8 cellular contexts compared by ENCODE assay signal in the genomic region with DNA sequence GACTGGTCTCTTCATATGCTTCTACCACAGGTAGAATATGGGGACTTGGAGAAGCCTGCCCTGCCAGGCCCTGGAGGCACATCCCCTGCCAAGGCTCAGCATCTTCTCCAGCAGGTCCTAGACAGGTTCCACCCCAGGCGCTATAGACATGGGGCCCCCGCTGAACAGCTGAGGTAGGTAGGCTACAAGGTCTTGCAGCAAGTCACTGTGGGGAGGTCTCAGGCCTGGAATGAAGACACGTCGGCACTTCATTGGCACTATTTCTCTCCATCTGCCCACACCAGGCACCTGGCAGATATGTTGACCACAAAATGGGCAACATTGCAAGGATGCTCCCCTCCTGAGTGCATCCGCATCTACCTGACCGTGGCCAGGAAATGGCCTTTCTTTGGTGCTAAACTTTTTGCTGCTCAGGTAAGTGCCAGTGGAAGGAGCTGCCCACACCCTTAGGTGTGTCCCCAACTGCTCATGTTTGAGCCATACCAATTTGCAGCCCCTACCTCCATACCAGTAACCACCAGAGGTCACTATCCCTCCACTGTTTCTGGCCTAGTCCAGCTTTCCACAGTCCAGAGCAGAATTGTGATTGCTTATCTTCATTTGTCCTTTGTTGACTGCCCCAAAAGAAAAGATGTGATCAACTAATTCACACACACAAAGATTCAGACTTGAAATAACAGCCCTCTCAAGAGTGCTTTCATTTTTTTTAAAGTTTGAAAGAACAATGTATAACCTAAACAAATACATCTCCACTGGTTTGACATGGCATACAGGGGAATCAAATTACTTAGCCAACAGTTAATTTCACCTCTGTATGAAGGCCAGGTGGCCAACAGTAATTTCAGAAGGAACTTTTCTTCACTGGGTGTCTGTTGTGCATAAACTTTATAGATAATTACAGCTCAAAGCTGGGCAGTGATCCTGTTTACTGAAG. TPM values are rescaled to one million over a fixed set of nuclear protein-coding genes. Genes with fewer than 3 reads are reported as not detected.
DNase-seq lines count a peak whose midpoint lies in the region; ATAC-seq and TF ChIP-seq lines count a peak whose summit lies in the region.

No MANE protein-coding gene starts in this region.

- H3K36me3 ChIP-seq in OCI-LY7 (ENCODE audit: insufficient read depth, low read length) (no peaks in the 10 kb centered on the region), breast epithelium (peaks cover 6% of the 10 kb centered on the region), thyroid gland (peaks cover 48 to 87% of the 10 kb centered on the region in 2 donors)

- POLR2A ChIA-PET in OCI-LY7 (lab: Charles Lee) = interaction anchor here (0.7 to 1.3 kb wide), 3 partner anchors 24 to 120 kb away, joined by 3 to 11 read pairs (median 6); partner anchors contain the start of gene RDH12

- CTCF ChIA-PET in OCI-LY7 (lab: Charles Lee; ENCODE audit: unreplicated experiment) = interaction anchor here (0.9 to 3.8 kb wide), 3 partner anchors 35 to 121 kb away, joined by 3 to 14 read pairs (median 5); partner anchors contain the start of gene ARG2

- H3K27me3 ChIP-seq in breast epithelium (no peaks in the 10 kb centered on the region), thyroid gland (no peaks in the 10 kb centered on the region)

- peak; percentile 75 to 82 for ATAC-seq in activated T-cell treated with anti-CD3 and anti-CD28 coated beads, Interleukin-2, amount 50 U/mL, for 72 hours (replicated peaks in 1 of 2)
- no peak for ATAC-seq in GM18861 (IDR thresholded peaks at IDR 0.05; ENCODE audit: unreplicated experiment)

- H3K9me3 Mint-ChIP-seq in activated T-cell treated with anti-CD3 and anti-CD28 coated beads, Interleukin-2, amount 50 U/mL, for 72 hours = no peaks in the 10 kb centered on the region
- H3K9me3 Mint-ChIP-seq in activated T-cell treated with anti-CD3 and anti-CD28 coated beads, Interleukin-2, amount 50 U/mL, for 24 hours = no peaks in the 10 kb centered on the region
- H3K9me3 Mint-ChIP-seq in HFFc6 = no peaks in the 10 kb centered on the region

- no peaks in the 10 kb centered on the region for H3K27me3 Mint-ChIP-seq in activated T-cell treated with anti-CD3 and anti-CD28 coated beads, Interleukin-2, amount 50 U/mL, for 72 hours (ENCODE audit: low read depth)
- no peaks in the 10 kb centered on the region for H3K27me3 Mint-ChIP-seq in activated T-cell treated with anti-CD3 and anti-CD28 coated beads, Interleukin-2, amount 50 U/mL, for 24 hours
- H3K27me3 Mint-ChIP-seq in HFFc6 (ENCODE audit: insufficient read depth) = peaks cover 4% of the 10 kb centered on the region

- peak overlapping the region; percentile 54 for H3K27ac Mint-ChIP-seq in activated T-cell treated with anti-CD3 and anti-CD28 coated beads, Interleukin-2, amount 50 U/mL, for 72 hours
- H3K27ac Mint-ChIP-seq in activated T-cell treated with anti-CD3 and anti-CD28 coated beads, Interleukin-2, amount 50 U/mL, for 24 hours = no peak overlapping the region
- no peak overlapping the region for H3K27ac Mint-ChIP-seq in HFFc6

- H3K36me3 Mint-ChIP-seq in activated T-cell treated with anti-CD3 and anti-CD28 coated beads, Interleukin-2, amount 50 U/mL, for 72 hours (ENCODE audit: insufficient read depth in 2 of 2) = no peaks in the 10 kb centered on the region
- H3K36me3 Mint-ChIP-seq in activated T-cell treated with anti-CD3 and anti-CD28 coated beads, Interleukin-2, amount 50 U/mL, for 24 hours (ENCODE audit: low read depth) = peaks cover 19% of the 10 kb centered on the region
- no peaks in the 10 kb centered on the region for H3K36me3 Mint-ChIP-seq in HFFc6 (ENCODE audit: low read depth)

- H3K27ac ChIP-seq in OCI-LY7 (ENCODE audit: low read depth, low read length, poor library complexity, severe bottlenecking) (no peak overlapping the region), breast epithelium (no peak overlapping the region), thyroid gland (no peak overlapping the region)

- WGBS in thyroid gland, 2 donors = 91 to 100% methylated on average over 6 of the region's 6 CpGs

- H3K79me2 ChIP-seq in OCI-LY7 (ENCODE audit: insufficient read depth, low read depth, low read length) = no peaks in the 10 kb centered on the region

- TF ChIP-seq CTCF in HFFc6 (IDR thresholded peaks at IDR 0.05) (peak; percentile 88), OCI-LY7 (conservative IDR thresholded peaks at IDR 0.05; ENCODE audit: low read length) (peak; percentile 85), breast epithelium (IDR thresholded peaks at IDR 0.05) (peak in 2 of 3 donors; percentile 39 to 55), thyroid gland (IDR thresholded peaks at IDR 0.05) (peak in 4 of 6 experiments; percentile 39 to 65 (median 61))

- H4K20me1 ChIP-seq in OCI-LY7 (ENCODE audit: insufficient read depth, low read length) = no peaks in the 10 kb centered on the region

- intact Hi-C loops in OCI-LY7 (cut with micrococcal nuclease; ENCODE audit: unreplicated experiment) = loop anchor here (1.0 kb wide), 3 partner anchors 34 to 120 kb away; no protein-coding TSS in a partner anchor
- intact Hi-C loops in breast epithelium (cut with DNase I; ENCODE audit: low total_unique reads) = no loop called here
- intact Hi-C loops in thyroid gland (cut with DNase I) = loop anchor here (5.0 kb wide), 1 partner anchor 88 kb away; the partner anchor contains the start of gene VTI1B

- H2AFZ ChIP-seq in OCI-LY7 (ENCODE audit: low read length) = no peak overlapping the region

- no peaks in the 10 kb centered on the region for H3K4me1 Mint-ChIP-seq in activated T-cell treated with anti-CD3 and anti-CD28 coated beads, Interleukin-2, amount 50 U/mL, for 72 hours (ENCODE audit: low read depth)
- H3K4me1 Mint-ChIP-seq in activated T-cell treated with anti-CD3 and anti-CD28 coated beads, Interleukin-2, amount 50 U/mL, for 24 hours (ENCODE audit: low read depth) = no peaks in the 10 kb centered on the region
- H3K4me1 Mint-ChIP-seq in HFFc6 (ENCODE audit: low read depth) = peaks cover 7% of the 10 kb centered on the region; the same call in 1 of the 2 replicates

- TF ChIP-seq POLR2A in breast epithelium (IDR thresholded peaks at IDR 0.05) (no peak), thyroid gland (IDR thresholded peaks at IDR 0.05) (peak in 1 of 2 donors; percentile 5)

- H3K4me2 ChIP-seq in OCI-LY7 (ENCODE audit: low read length) = no peak overlapping the region

- H3K4me1 ChIP-seq in OCI-LY7 (ENCODE audit: insufficient read depth, low read length, poor library complexity, severe bottlenecking) = no peaks in the 10 kb centered on the region
- H3K4me1 ChIP-seq in breast epithelium = no peaks in the 10 kb centered on the region
- H3K4me1 ChIP-seq in thyroid gland = peaks cover 0 to 9% of the 10 kb centered on the region in 2 donors

- DNase-seq in activated T-cell treated with anti-CD3 and anti-CD28 coated beads, Interleukin-2, amount 50 U/mL, for 72 hours = peak; percentile 35 to 45
- no peak for DNase-seq in activated T-cell treated with anti-CD3 and anti-CD28 coated beads, Interleukin-2, amount 50 U/mL, for 24 hours
- DNase-seq in HFFc6 = peak; percentile 43
- DNase-seq in OCI-LY7 (ENCODE audit: low spot score) = peak; percentile 64
- no peak for DNase-seq in breast epithelium (ENCODE audit: low spot score in 2 of 2)
- peak; percentile 54 for DNase-seq in kidney tubule cell (ENCODE audit: low spot score)
- peak; percentile 37 to 45 for DNase-seq in thyroid gland

- H3K4me3 ChIP-seq in OCI-LY7 (ENCODE audit: low read depth, low read length, poor library complexity, severe bottlenecking) (no peak overlapping the region), breast epithelium (no peak overlapping the region), thyroid gland (replicated peaks in 1 of 3) (no peak overlapping the region)

- H3K9me2 ChIP-seq in OCI-LY7 (ENCODE audit: insufficient read depth, low read length) = no peaks in the 10 kb centered on the region

- no peak overlapping the region for H3K4me3 Mint-ChIP-seq in activated T-cell treated with anti-CD3 and anti-CD28 coated beads, Interleukin-2, amount 50 U/mL, for 72 hours
- H3K4me3 Mint-ChIP-seq in activated T-cell treated with anti-CD3 and anti-CD28 coated beads, Interleukin-2, amount 50 U/mL, for 24 hours = no peak overlapping the region
- no peak overlapping the region for H3K4me3 Mint-ChIP-seq in HFFc6

- no TSS peak for BruUV-seq in OCI-LY7 (replicated peaks; lab: Mats Ljungman, UMichigan)

- H3K9me3 ChIP-seq in OCI-LY7 (ENCODE audit: low read length) (no peaks in the 10 kb centered on the region), breast epithelium (no peaks in the 10 kb centered on the region), thyroid gland (no peaks in the 10 kb centered on the region)

RNA-seq across cellular contexts. Expression of gene PIGH, which starts 16.1 kb away (rescaled TPM):
- total RNA-seq in activated T-cell treated with anti-CD3 and anti-CD28 coated beads, Interleukin-2, amount 50 U/mL, for 72 hours = 10 to 100 TPM; 19.7 to 30.4 TPM
- total RNA-seq in HFFc6 (2021; fragmentation: NEBNext Ultra II Directional; extraction: Animal tissue kit (Norgen Biotek cat#: 25700)) = 1 to 10 TPM; 6.3 to 9.3 (median 7.8) TPM
- total RNA-seq in OCI-LY7 (2014; rRNA removed; shearing (Covaris generic)) = 19.7 and 23.0 TPM in 2 replicates
- total RNA-seq in OCI-LY7 (2022) (12.0 and 15.5 TPM in 2 replicates), breast epithelium (10 to 100 TPM; 32.8 to 37.6 (median 33.8) TPM), thyroid gland (100 to 1,000 TPM in 1 of 4 donors, 10 to 100 TPM in 3; 43.0 to 103 (median 63.1) TPM)

RNA-seq across cellular contexts. Expression of gene ARG2, which starts 35.7 kb away (rescaled TPM):
- total RNA-seq in activated T-cell treated with anti-CD3 and anti-CD28 coated beads, Interleukin-2, amount 50 U/mL, for 72 hours = 10 to 100 TPM in 1 of 2 donors, 1 to 10 TPM in 1; 8.5 to 12.1 TPM
- total RNA-seq in HFFc6 (2021; fragmentation: NEBNext Ultra II Directional; extraction: Animal tissue kit (Norgen Biotek cat#: 25700)) = 1 to 10 TPM; 1.4 to 2.2 (median 1.9) TPM
- 2.9 and 4.2 TPM in 2 replicates for total RNA-seq in OCI-LY7 (2014; rRNA removed; shearing (Covaris generic))
- total RNA-seq in OCI-LY7 (2022) (2.0 and 3.4 TPM in 2 replicates), breast epithelium (1 to 10 TPM; 2.9 to 5.2 (median 4.4) TPM), thyroid gland (100 to 1,000 TPM in 2 of 4 donors, 10 to 100 TPM in 2; 76.1 to 160 (median 95.0) TPM)

RNA-seq across cellular contexts. Expression of gene PLEKHH1, which starts 50.9 kb away (rescaled TPM):
- 1 to 10 TPM; 1.0 to 1.2 TPM for total RNA-seq in activated T-cell treated with anti-CD3 and anti-CD28 coated beads, Interleukin-2, amount 50 U/mL, for 72 hours
- under 1 TPM; 0.10 to 0.28 (median 0.19) TPM for total RNA-seq in HFFc6 (2021; fragmentation: NEBNext Ultra II Directional; extraction: Animal tissue kit (Norgen Biotek cat#: 25700))
- total RNA-seq in OCI-LY7 (2014; rRNA removed; shearing (Covaris generic)) = not detected in 2 replicates
- total RNA-seq in OCI-LY7 (2022) = not detected in 2 replicates
- total RNA-seq in breast epithelium = 10 to 100 TPM in 2 of 3 donors, 1 to 10 TPM in 1; 2.9 to 18.9 (median 14.7) TPM
- total RNA-seq in thyroid gland = 100 to 1,000 TPM; 225 to 336 (median 241) TPM

Comparison
In these comparisons a context has a peak if more than half of its experiments do, and no peak if none do; other contexts are left out.
1. DNase-seq: peak in activated T-cell treated with anti-CD3 and anti-CD28 coated beads, Interleukin-2, amount 50 U/mL, for 72 hours (2 of 2), HFFc6 (single experiment), OCI-LY7 (single experiment), kidney tubule cell (single experiment) and thyroid gland (2 of 2); none in activated T-cell treated with anti-CD3 and anti-CD28 coated beads, Interleukin-2, amount 50 U/mL, for 24 hours (single experiment) and breast epithelium (0 of 2).
2. RNA of gene ARG2, which starts 35.7 kb away (total RNA-seq): 76.1 to 160 TPM in thyroid gland; 8.5 to 12.1 TPM in activated T-cell treated with anti-CD3 and anti-CD28 coated beads, Interleukin-2, amount 50 U/mL, for 72 hours, 2.9 to 5.2 TPM in breast epithelium, 2.0 to 4.2 TPM in OCI-LY7 and 1.4 to 2.2 TPM in HFFc6; every median in the first group is over 4 times any median in the second.
3. RNA of gene PLEKHH1, which starts 50.9 kb away (total RNA-seq): 225 to 336 TPM in thyroid gland; 2.9 to 18.9 TPM in breast epithelium, 1.0 to 1.2 TPM in activated T-cell treated with anti-CD3 and anti-CD28 coated beads, Interleukin-2, amount 50 U/mL, for 72 hours, 0.10 to 0.28 TPM in HFFc6 and not detected in OCI-LY7; every median in the first group is over 10 times any median in the second.
4. Peak in every context shown above with its lines, with median percentiles within 50 percentile points of each other: CTCF ChIP-seq.